ENCODE assay signal across 8 cellular contexts in genomic region chr4:9762823-9763475, GRCh38. TPM values are rescaled to one million over a fixed set of nuclear protein-coding genes. Genes with fewer than 3 reads are reported as not detected.
DNase-seq lines count a peak whose midpoint lies in the region; ATAC-seq and TF ChIP-seq lines count a peak whose summit lies in the region.

No MANE protein-coding gene starts in this region.

- no peak overlapping the region for H3K4me3 Mint-ChIP-seq in endothelial cell (ENCODE audit: unreplicated experiment)

- H3K27ac ChIP-seq in uterus = no peak overlapping the region

- no peak for ATAC-seq in GM18519 (IDR thresholded peaks at IDR 0.05; ENCODE audit: low FRiP score, unreplicated experiment)

- no peak overlapping the region for H3K4me3 ChIP-seq in uterus

- no peaks in the 10 kb centered on the region for H3K36me3 ChIP-seq in uterus

- H3K4me1 Mint-ChIP-seq in endothelial cell (ENCODE audit: unreplicated experiment) = no peaks in the 10 kb centered on the region

- H3K27me3 ChIP-seq in uterus = no peaks in the 10 kb centered on the region

- TF ChIP-seq POLR2A in uterus (IDR thresholded peaks at IDR 0.05) = no peak

- no peak overlapping the region for H3K27ac Mint-ChIP-seq in endothelial cell (ENCODE audit: unreplicated experiment)

- no peaks in the 10 kb centered on the region for H3K9me3 ChIP-seq in uterus

- TF ChIP-seq CTCF in endothelial cell (IDR thresholded peaks at IDR 0.05; ENCODE audit: unreplicated experiment) (no peak), uterus (IDR thresholded peaks at IDR 0.05) (peak; percentile 41 to 68 (median 64))

- no peaks in the 10 kb centered on the region for H3K4me1 ChIP-seq in uterus

- H3K27me3 Mint-ChIP-seq in endothelial cell (ENCODE audit: unreplicated experiment) = peaks cover 5% of the 10 kb centered on the region

- peak in 2 of 3 donors; percentile 5 to 32 for DNase-seq in stimulated activated CD4-positive, alpha-beta T cell treated with anti-CD3 and anti-CD28 coated beads, Interleukin-12 subunit alpha, Interleukin-12 subunit beta, amount 100 ng/mL, for 48 hours (ENCODE audit: low read depth in 2 of 3, low spot score in 1 of 3)
- no peak for DNase-seq in stimulated activated CD4-positive, alpha-beta T cell treated with anti-CD3 and anti-CD28 coated beads, Interleukin-12 subunit alpha, Interleukin-12 subunit beta, amount 100 ng/mL, for 4 hours
- DNase-seq in NAMALWA (ENCODE audit: low spot score) = peak; percentile 79
- DNase-seq in SIG-M5 (lab: John Stamatoyannopoulos, UW) = peak; percentile 45
- peak; percentile 70 for DNase-seq in endothelial cell (ENCODE audit: low spot score)
- DNase-seq in mucosa of gallbladder (ENCODE audit: low spot score) = peak; percentile 73
- DNase-seq in uterus = peak; percentile 35 to 49

- H3K9me3 Mint-ChIP-seq in endothelial cell (ENCODE audit: unreplicated experiment) = no peaks in the 10 kb centered on the region

- H3K36me3 Mint-ChIP-seq in endothelial cell (ENCODE audit: low read depth, unreplicated experiment) = no peaks in the 10 kb centered on the region

- intact Hi-C loops in uterus (cut with DNase I; ENCODE audit: low total_unique reads) = no loop called here

RNA-seq across cellular contexts. Expression of gene DRD5, which starts 18.5 kb away (rescaled TPM):
- total RNA-seq in endothelial cell (ENCODE audit: unreplicated experiment) = not detected
- total RNA-seq in mucosa of gallbladder = not detected
- total RNA-seq in uterus = not detected
